ENCODE assay signal across 18 cellular contexts in genomic region chr11:73389902-73390301, GRCh38. TPM values are rescaled to one million over a fixed set of nuclear protein-coding genes. Genes with fewer than 3 reads are reported as not detected.
DNase-seq lines count a peak whose midpoint lies in the region; ATAC-seq and TF ChIP-seq lines count a peak whose summit lies in the region.
"Had no signal": no experiment of that assay in that cellular context is flagged by ENCODE, and none has a peak within 500 bp of the region (broad histone marks: within the 10 kb centered on the region; RNA-seq: fewer than 3 reads in every experiment).

No MANE protein-coding gene starts in this region.

- peaks cover 46% of the 10 kb centered on the region for H3K4me1 ChIP-seq in left ventricle myocardium inferior

- no peak overlapping the region for H3K4me3 ChIP-seq in left ventricle myocardium inferior
- H3K4me3 ChIP-seq: right atrium auricular region, SJSA1, stomach, upper lobe of right lung had no signal

- H3K9me3 ChIP-seq in left ventricle myocardium inferior (replicated peaks): no peaks in the 10 kb centered on the region
- H3K9me3 ChIP-seq: right atrium auricular region, SJSA1, stomach, upper lobe of right lung had no signal

- CTCF ChIA-PET in RWPE1 (lab: Yijun Ruan, JAX): interaction anchor here (0.6 to 1.3 kb wide), 2 partner anchors 38 to 271 kb away, joined by 3 read pairs; no protein-coding TSS in a partner anchor

- peak overlapping the region; percentile 18 for H3K27ac Mint-ChIP-seq in type B pancreatic cell
- H3K27ac Mint-ChIP-seq: activated CD4-positive, alpha-beta T cell treated with anti-CD3 and anti-CD28 coated beads for 36 hours had no signal

- H3K36me3 ChIP-seq in left ventricle myocardium inferior: no peaks in the 10 kb centered on the region
- H3K36me3 ChIP-seq: right atrium auricular region, upper lobe of right lung had no signal

- no peaks in the 10 kb centered on the region for H3K36me3 Mint-ChIP-seq in type B pancreatic cell

- peaks cover 33% of the 10 kb centered on the region for H3K4me1 Mint-ChIP-seq in type B pancreatic cell (ENCODE audit: unreplicated experiment)

- POLR2A ChIA-PET in RWPE1 (lab: Yijun Ruan, JAX; ENCODE audit: low non-redundant PET): no interaction called here

- H3K27ac ChIP-seq in left ventricle myocardium inferior (replicated peaks) (no peak overlapping the region), RWPE1 (peak overlapping the region; percentile 93)
- H3K27ac ChIP-seq: SJSA1, upper lobe of right lung had no signal

- H3K27me3 ChIP-seq in left ventricle myocardium inferior (ENCODE audit: low read depth): no peaks in the 10 kb centered on the region
- H3K27me3 ChIP-seq: right atrium auricular region, SJSA1, stomach, upper lobe of right lung had no signal

- no peaks in the 10 kb centered on the region for H3K27me3 Mint-ChIP-seq in type B pancreatic cell
- H3K27me3 Mint-ChIP-seq: activated CD4-positive, alpha-beta T cell treated with anti-CD3 and anti-CD28 coated beads for 36 hours; activated naive CD4-positive, alpha-beta T cell treated with anti-CD3 and anti-CD28 coated beads, Interleukin-2, amount 10 ng/mL, durations not matched to agents 7 days and 5 days had no signal

- ATAC-seq in left cardiac atrium (no peak), GM18867 (IDR thresholded peaks at IDR 0.05; ENCODE audit: unreplicated experiment) (no peak), GM19328 (IDR thresholded peaks at IDR 0.05; ENCODE audit: unreplicated experiment) (no peak)
- ATAC-seq: activated CD4-positive, alpha-beta T cell treated with anti-CD3 and anti-CD28 coated beads for 36 hours; upper lobe of right lung had no signal

- no peak overlapping the region for H3K4me3 Mint-ChIP-seq in type B pancreatic cell
- H3K4me3 Mint-ChIP-seq: activated CD4-positive, alpha-beta T cell treated with anti-CD3 and anti-CD28 coated beads for 36 hours; activated naive CD4-positive, alpha-beta T cell treated with anti-CD3 and anti-CD28 coated beads, Interleukin-2, amount 10 ng/mL, durations not matched to agents 7 days and 5 days had no signal

- intact Hi-C loops in left cardiac atrium (cut with DNase I): loop anchor here (5.0 kb wide), 2 partner anchors 38 to 83 kb away; partner anchors contain the start of gene ARHGEF17 (in 1 of the 2)
- intact Hi-C loops in left ventricle myocardium inferior (cut with micrococcal nuclease): no loop called here

- no peak for TF ChIP-seq CTCF in left ventricle myocardium inferior (IDR thresholded peaks at IDR 0.05; ENCODE audit: borderline replicate concordance)
- no peak for TF ChIP-seq CTCF in RWPE1 (conservative IDR thresholded peaks at IDR 0.05; ENCODE audit: low read depth)
- TF ChIP-seq CTCF in type B pancreatic cell (conservative IDR thresholded peaks at IDR 0.05): no peak

- H3K9me3 Mint-ChIP-seq in type B pancreatic cell: no peaks in the 10 kb centered on the region
- H3K9me3 Mint-ChIP-seq: activated naive CD4-positive, alpha-beta T cell treated with anti-CD3 and anti-CD28 coated beads, Interleukin-2, amount 10 ng/mL, durations not matched to agents 7 days and 5 days had no signal

- DNase-seq in left cardiac atrium (peak; percentile 5), left ventricle myocardium inferior (no peak), RWPE1 (ENCODE audit: low spot score) (no peak), kidney tubule cell (ENCODE audit: low spot score) (peak; percentile 43), type B pancreatic cell (ENCODE audit: extremely low spot score, unreplicated experiment) (no peak), superior temporal gyrus (ENCODE audit: extremely low spot score) (no peak)
- DNase-seq: activated CD4-positive, alpha-beta T cell treated with anti-CD3 and anti-CD28 coated beads for 36 hours; activated naive CD4-positive, alpha-beta T cell treated with anti-CD3 and anti-CD28 coated beads, Interleukin-2, amount 10 ng/mL, durations not matched to agents 7 days and 5 days; kidney glomerular epithelial cell; midbrain; MM.1S; NCI-H1694; stomach; upper lobe of right lung had no signal

RNA-seq across cellular contexts. Expression of gene RELT, which starts 13.7 kb away (rescaled TPM):
- 1 to 10 TPM; 4.3 to 8.3 TPM for total RNA-seq in left cardiac atrium
- total RNA-seq in left ventricle myocardium inferior: 1.6 TPM
- total RNA-seq in type B pancreatic cell (ENCODE audit: low replicate concordance): 2.9 and 8.5 TPM in 2 replicates

Comparison
In these comparisons a context has a peak if more than half of its experiments do, and no peak if none do; other contexts are left out.
1. DNase-seq: peak in left cardiac atrium (single experiment) and kidney tubule cell (single experiment); none in left ventricle myocardium inferior (single experiment), RWPE1 (single experiment), type B pancreatic cell (single experiment) and superior temporal gyrus (single experiment).